18 cellular contexts compared by ENCODE assay signal in genomic region chr15:98322551-98322950, GRCh38.
"Had no signal": no experiment of that assay in that cellular context is flagged by ENCODE, and none has a peak within 500 bp of the region (broad histone marks: within the 10 kb centered on the region; RNA-seq: fewer than 3 reads in every experiment).

No MANE protein-coding gene starts in this region.

- H3K27ac Mint-ChIP-seq: activated CD4-positive, alpha-beta memory T cell treated with anti-CD3 and anti-CD28 coated beads for 36 hours; activated CD4-positive, alpha-beta T cell treated with anti-CD3 and anti-CD28 coated beads for 36 hours; activated CD8-positive, alpha-beta memory T cell treated with anti-CD3 and anti-CD28 coated beads, Interleukin-2, amount 10 ng/mL, durations not matched to agents 7 days and 5 days; activated T-helper 2 cell treated with anti-CD3 and anti-CD28 coated beads, Interferon-gamma antibody, Interleukin-2, Interleukin-4, amounts not matched to agents 10 μg/mL and 5 μg/mL and 100 μg/mL, durations not matched to agents 14 hours and 24 hours and 36 hours; natural killer cell; stimulated activated memory B cell treated with anti-CD40 and anti-IgM and Interleukin-4, amounts not matched to agents 10 μg/mL and 1 μg/mL and 100 μg/mL, for 72 hours had no signal

- H3K4me1 ChIP-seq: adrenal gland, body of pancreas, gastroesophageal sphincter, left ventricle myocardium inferior, parathyroid adenoma had no signal

- ATAC-seq: activated CD4-positive, alpha-beta T cell treated with anti-CD3 and anti-CD28 coated beads for 36 hours; activated CD8-positive, alpha-beta memory T cell treated with anti-CD3 and anti-CD28 coated beads, Interleukin-2, amount 10 ng/mL, durations not matched to agents 7 days and 5 days; body of pancreas; gastroesophageal sphincter; natural killer cell; stimulated activated memory B cell treated with anti-CD40 and anti-IgM and Interleukin-4, amounts not matched to agents 10 μg/mL and 1 μg/mL and 100 μg/mL, for 72 hours had no signal

- H3K4me1 Mint-ChIP-seq: activated CD4-positive, alpha-beta T cell treated with anti-CD3 and anti-CD28 coated beads for 36 hours; activated CD8-positive, alpha-beta memory T cell treated with anti-CD3 and anti-CD28 coated beads, Interleukin-2, amount 10 ng/mL, durations not matched to agents 7 days and 5 days; central memory CD8-positive, alpha-beta T cell; natural killer cell; stimulated activated memory B cell treated with anti-CD40 and anti-IgM and Interleukin-4, amounts not matched to agents 10 μg/mL and 1 μg/mL and 100 μg/mL, for 72 hours had no signal

- H3K27me3 ChIP-seq: adrenal gland, body of pancreas, gastroesophageal sphincter, neutrophil had no signal

- DNase-seq: activated CD4-positive, alpha-beta memory T cell treated with anti-CD3 and anti-CD28 coated beads for 36 hours; activated CD4-positive, alpha-beta T cell treated with anti-CD3 and anti-CD28 coated beads for 36 hours; activated CD8-positive, alpha-beta memory T cell treated with anti-CD3 and anti-CD28 coated beads, Interleukin-2, amount 10 ng/mL, durations not matched to agents 7 days and 5 days; activated naive CD4-positive, alpha-beta T cell treated with anti-CD3 and anti-CD28 coated beads, Interleukin-2, amount 50 U/mL, for 16 hours; activated T-cell treated with anti-CD3 and anti-CD28 coated beads, Interleukin-2, amount 50 U/mL, for 1 hour; adrenal gland; left ventricle myocardium inferior; mesenchymal stem cell; natural killer cell; stimulated activated CD4-positive, alpha-beta T cell treated with anti-CD3 and anti-CD28 coated beads, Interleukin-2, amount 100 ng/mL, for 48 hours had no signal

- H3K36me3 Mint-ChIP-seq: activated CD4-positive, alpha-beta memory T cell treated with anti-CD3 and anti-CD28 coated beads for 36 hours; activated CD8-positive, alpha-beta memory T cell treated with anti-CD3 and anti-CD28 coated beads, Interleukin-2, amount 10 ng/mL, durations not matched to agents 7 days and 5 days; natural killer cell; stimulated activated memory B cell treated with anti-CD40 and anti-IgM and Interleukin-4, amounts not matched to agents 10 μg/mL and 1 μg/mL and 100 μg/mL, for 72 hours had no signal

- H3K27me3 Mint-ChIP-seq: activated CD4-positive, alpha-beta memory T cell treated with anti-CD3 and anti-CD28 coated beads for 36 hours; activated CD4-positive, alpha-beta T cell treated with anti-CD3 and anti-CD28 coated beads for 36 hours; activated CD8-positive, alpha-beta memory T cell treated with anti-CD3 and anti-CD28 coated beads, Interleukin-2, amount 10 ng/mL, durations not matched to agents 7 days and 5 days; central memory CD8-positive, alpha-beta T cell; stimulated activated memory B cell treated with anti-CD40 and anti-IgM and Interleukin-4, amounts not matched to agents 10 μg/mL and 1 μg/mL and 100 μg/mL, for 72 hours had no signal

- H3K9me3 Mint-ChIP-seq: central memory CD8-positive, alpha-beta T cell; natural killer cell had no signal

- H3K27ac ChIP-seq: adrenal gland, body of pancreas, coronary artery, gastroesophageal sphincter, left ventricle myocardium inferior, neutrophil, parathyroid adenoma had no signal

- H3K4me3 Mint-ChIP-seq: activated CD4-positive, alpha-beta memory T cell treated with anti-CD3 and anti-CD28 coated beads for 36 hours; activated CD4-positive, alpha-beta T cell treated with anti-CD3 and anti-CD28 coated beads for 36 hours; activated CD8-positive, alpha-beta memory T cell treated with anti-CD3 and anti-CD28 coated beads, Interleukin-2, amount 10 ng/mL, durations not matched to agents 7 days and 5 days; central memory CD8-positive, alpha-beta T cell; natural killer cell; stimulated activated memory B cell treated with anti-CD40 and anti-IgM and Interleukin-4, amounts not matched to agents 10 μg/mL and 1 μg/mL and 100 μg/mL, for 72 hours had no signal
